In genomic region chr10:90871761-90872647, GRCh38 we compare ENCODE assay signal across 8 cellular contexts. TPM values are rescaled to one million over a fixed set of nuclear protein-coding genes. Genes with fewer than 3 reads are reported as not detected.
DNase-seq lines count a peak whose midpoint lies in the region; ATAC-seq and TF ChIP-seq lines count a peak whose summit lies in the region.

RPP30 (plus strand) TSS chr10:90871974; CDS start chr10:90871987, 13 bp downstream.

- H3K36me3 ChIP-seq in lung (ENCODE audit: control insufficient read depth in 2 of 2, insufficient read depth in 2 of 2, low read length in 2 of 2): peaks cover 5 to 6% of the 10 kb centered on the region in 2 donors

- WGBS in lung, 2 donors: 0 to 1% methylated on average over 43 of the region's 43 CpGs

- peak; percentile 97 for ATAC-seq in GM19372 (IDR thresholded peaks at IDR 0.05; ENCODE audit: low read depth, unreplicated experiment)
- ATAC-seq in HG03521 (IDR thresholded peaks at IDR 0.05; ENCODE audit: unreplicated experiment): peak; percentile 94
- peak; percentile 97 for ATAC-seq in lung (ENCODE audit: insufficient read depth, low FRiP score)

- H3K4me3 ChIP-seq in lung: peak within 1 kb of the TSS; percentile 76

- H3K4me1 ChIP-seq in lung (ENCODE audit: control insufficient read depth in 2 of 2, insufficient read depth in 2 of 2, low read length in 2 of 2): peaks cover 0 to 5% of the 10 kb centered on the region in 2 donors

- H3K9me3 ChIP-seq in lung (ENCODE audit: control insufficient read depth in 2 of 2, insufficient read depth in 1 of 2, low read length in 1 of 2): peaks cover 3% of the 10 kb centered on the region in 2 donors

- H3K27ac ChIP-seq in lung (ENCODE audit: low read depth in 1 of 2, low read length in 1 of 2): peak within 1 kb of the TSS; percentile 46 to 73

- H3K27me3 ChIP-seq in lung (ENCODE audit: control insufficient read depth, insufficient read depth): no peaks in the 10 kb centered on the region

- DNase-seq in CD1c-positive myeloid dendritic cell (ENCODE audit: extremely low spot score): peak; percentile 85
- DNase-seq in NK-92 (lab: John Stamatoyannopoulos, UW; ENCODE audit: unreplicated experiment): peak; percentile 37
- DNase-seq in activated CD8-positive, alpha-beta memory T cell treated with anti-CD3 and anti-CD28 coated beads for 24 hours: peak; percentile 91
- DNase-seq in effector CD8-positive, alpha-beta T cell (lab: John Stamatoyannopoulos, UW): peak; percentile 66
- peak; percentile 85 for DNase-seq in lung (ENCODE audit: low spot score)
- DNase-seq in stimulated activated CD8-positive, alpha-beta memory T cell treated with anti-CD3 and anti-CD28 coated beads, Interleukin-12 subunit alpha, Interleukin-12 subunit beta, amount 100 ng/mL, for 1 hour (ENCODE audit: low read depth): peak; percentile 70

- no peak for TF ChIP-seq CTCF in lung (IDR thresholded peaks at IDR 0.05; ENCODE audit: control extremely low read depth, extremely low read depth)

RNA-seq across cellular contexts. Expression of gene RPP30, which starts in this region (rescaled TPM):
- 10 to 100 TPM; 22.1 to 43.5 TPM for total RNA-seq in lung
- 10 to 100 TPM; 20.7 to 41.8 TPM for polyA plus RNA-seq in lung

Comparison
In these comparisons a context has a peak if more than half of its experiments do, and no peak if none do; other contexts are left out.
1. Peak in every context shown above with its lines: DNase-seq, ATAC-seq, H3K4me3 ChIP-seq and H3K27ac ChIP-seq.
2. DNase-seq: peak in every context shown above with its lines; median percentile 91 in activated CD8-positive, alpha-beta memory T cell treated with anti-CD3 and anti-CD28 coated beads for 24 hours; 85 in CD1c-positive myeloid dendritic cell; 85 in lung; 70 in stimulated activated CD8-positive, alpha-beta memory T cell treated with anti-CD3 and anti-CD28 coated beads, Interleukin-12 subunit alpha, Interleukin-12 subunit beta, amount 100 ng/mL, for 1 hour; 66 in effector CD8-positive, alpha-beta T cell; 37 in NK-92.